Comparison of ENCODE assay signal across 14 cellular contexts in genomic region chr9:107388890-107389289, GRCh38.
"Had no signal": no experiment of that assay in that cellular context is flagged by ENCODE, and none has a peak within 500 bp of the region (broad histone marks: within the 10 kb centered on the region; RNA-seq: fewer than 3 reads in every experiment).

No MANE protein-coding gene starts in this region.

- H3K27me3 ChIP-seq: cardiac muscle cell, foreskin keratinocyte, neural progenitor cell, tibial nerve had no signal

- H3K4me2 ChIP-seq: neural progenitor cell had no signal

- H3K4me1 ChIP-seq: neural progenitor cell had no signal

- DNase-seq: activated CD4-positive, alpha-beta T cell treated with anti-CD3 and anti-CD28 coated beads for 36 hours; activated CD4-positive, alpha-beta T cell treated with anti-CD3 and anti-CD28 coated beads, Interleukin-2, amount 50 U/mL, for 48 hours; activated naive CD8-positive, alpha-beta T cell treated with anti-CD3 and anti-CD28 coated beads for 36 hours; amniotic stem cell; dermis blood vessel endothelial cell; effector memory CD4-positive, alpha-beta T cell; foreskin keratinocyte; mesendoderm; naive thymus-derived CD4-positive, alpha-beta T cell; stimulated activated naive B cell treated with anti-CD40 and anti-IgM and Interleukin-4, amounts not matched to agents 10 μg/mL and 1 μg/mL and 100 μg/mL, for 72 hours; substantia nigra had no signal

- H3K9ac ChIP-seq: neural progenitor cell had no signal

- H2AFZ ChIP-seq: neural progenitor cell had no signal

- H3K36me3 ChIP-seq: cardiac muscle cell, neural progenitor cell, tibial nerve had no signal

- H3K9me3 ChIP-seq: tibial nerve had no signal

- H3K4me3 ChIP-seq: cardiac muscle cell, neural progenitor cell, tibial nerve had no signal

- H3K27ac ChIP-seq: cardiac muscle cell, foreskin keratinocyte, neural progenitor cell had no signal
